Comparison of ENCODE assay signal across 14 cellular contexts in genomic region chr7:80661729-80662128, GRCh38. TPM values are rescaled to one million over a fixed set of nuclear protein-coding genes. Genes with fewer than 3 reads are reported as not detected.
DNase-seq lines count a peak whose midpoint lies in the region; ATAC-seq and TF ChIP-seq lines count a peak whose summit lies in the region.
"Had no signal": no experiment of that assay in that cellular context is flagged by ENCODE, and none has a peak within 500 bp of the region (broad histone marks: within the 10 kb centered on the region; RNA-seq: fewer than 3 reads in every experiment).

No MANE protein-coding gene starts in this region.

- no peaks in the 10 kb centered on the region for H3K79me2 ChIP-seq in SK-N-SH (ENCODE audit: insufficient read depth)
- H3K79me2 ChIP-seq in smooth muscle cell (ENCODE audit: low read depth) = no peaks in the 10 kb centered on the region

- no peak overlapping the region for H3K4me3 ChIP-seq in SK-N-SH (ENCODE audit: low read depth in 2 of 2, low read length in 1 of 2)
- H3K4me3 ChIP-seq in epithelial cell of esophagus (ENCODE audit: low read length) = no peak overlapping the region
- H3K4me3 ChIP-seq in smooth muscle cell = no peak overlapping the region

- no peaks in the 10 kb centered on the region for H3K9me2 ChIP-seq in SK-N-SH

- no peaks in the 10 kb centered on the region for H3K9me3 ChIP-seq in SK-N-SH
- no peaks in the 10 kb centered on the region for H3K9me3 ChIP-seq in smooth muscle cell (replicated peaks; ENCODE audit: low read depth)

- H2AFZ ChIP-seq in SK-N-SH (ENCODE audit: low read depth) (no peak overlapping the region), smooth muscle cell (ENCODE audit: low read depth) (no peak overlapping the region)

- POLR2A ChIA-PET in SK-N-SH (lab: Yijun Ruan, JAX) = no interaction called here

- H3K27me3 ChIP-seq in SK-N-SH (ENCODE audit: insufficient read depth) (no peaks in the 10 kb centered on the region), smooth muscle cell (ENCODE audit: low read depth) (no peaks in the 10 kb centered on the region)

- H3K4me2 ChIP-seq in SK-N-SH (no peak overlapping the region), smooth muscle cell (no peak overlapping the region)

- no peak for TF ChIP-seq EP300 in SK-N-SH (IDR thresholded peaks at IDR 0.05; ENCODE audit: borderline replicate concordance in 1 of 2, low read depth in 1 of 2, low read length in 1 of 2)

- peak; percentile 42 for TF ChIP-seq CTCF in SK-N-SH (IDR thresholded peaks at IDR 0.05)
- peak; percentile 26 for TF ChIP-seq CTCF in epithelial cell of esophagus (IDR thresholded peaks at IDR 0.05; ENCODE audit: insufficient read depth, low read depth, low read length, missing control alignments)
- TF ChIP-seq CTCF in smooth muscle cell (IDR thresholded peaks at IDR 0.05; ENCODE audit: borderline replicate concordance, insufficient read depth, poor library complexity, severe bottlenecking) = peak; percentile 21

- CTCF ChIA-PET in SK-N-SH (lab: Yijun Ruan, JAX) = interaction anchor here (0.6 to 5.1 kb wide), 8 partner anchors 10 to 602 kb away, joined by 3 to 32 read pairs (median 6); no protein-coding TSS in a partner anchor

- DNase-seq in SK-N-SH (no peak), NOMO-1 (lab: John Stamatoyannopoulos, UW; ENCODE audit: unreplicated experiment in 2 of 2) (peak; percentile 28 to 30), epithelial cell of esophagus (ENCODE audit: low read depth) (no peak), smooth muscle cell (lab: John Stamatoyannopoulos, UW; ENCODE audit: unreplicated experiment) (no peak)
- DNase-seq: activated CD8-positive, alpha-beta T cell treated with anti-CD3 and anti-CD28 coated beads for 36 hours; DMS79 treated with DMSO at 0.1 percent for 48 hours; left colon; nephron progenitor cell; trophoblast cell had no signal

- H3K4me1 ChIP-seq in SK-N-SH (ENCODE audit: control insufficient read depth in 1 of 2, insufficient read depth in 2 of 2, low read depth in 1 of 2, low read length in 1 of 2) (peaks cover 0 to 4% of the 10 kb centered on the region in 2 experiments; a peak in 1 of 4 replicates), smooth muscle cell (ENCODE audit: low read depth) (no peaks in the 10 kb centered on the region)

- no peaks in the 10 kb centered on the region for H3K36me3 ChIP-seq in SK-N-SH (replicated peaks in 1 of 2; ENCODE audit: control insufficient read depth in 1 of 2, insufficient read depth in 2 of 2, low read length in 1 of 2)
- H3K36me3 ChIP-seq in smooth muscle cell (ENCODE audit: low read depth) = no peaks in the 10 kb centered on the region

- H3K9ac ChIP-seq in SK-N-SH (no peak overlapping the region), smooth muscle cell (ENCODE audit: low read depth) (no peak overlapping the region)

- 94% methylated on average over 7 of the region's 7 CpGs for WGBS in SK-N-SH (ENCODE audit: low lambda C conversion rate)
- 87% methylated on average over 7 of the region's 7 CpGs for WGBS in smooth muscle cell (ENCODE audit: low lambda C conversion rate)

- no peak for TF ChIP-seq RAD21 in SK-N-SH (IDR thresholded peaks at IDR 0.05; ENCODE audit: low read length)

- H3F3A ChIP-seq in SK-N-SH (replicated peaks; ENCODE audit: insufficient read depth) = no peaks in the 10 kb centered on the region
- no peaks in the 10 kb centered on the region for H3F3A ChIP-seq in smooth muscle cell (ENCODE audit: low read depth)

- ATAC-seq in SK-N-SH treated with all-trans-retinoic acid at 6 μM for 48 hours (no peak), GM21717 (IDR thresholded peaks at IDR 0.05; ENCODE audit: unreplicated experiment) (no peak), GM21367 (IDR thresholded peaks at IDR 0.05; ENCODE audit: unreplicated experiment) (no peak), HG02798 (IDR thresholded peaks at IDR 0.05; ENCODE audit: poor library complexity, unreplicated experiment) (no peak)
- ATAC-seq: activated CD8-positive, alpha-beta T cell treated with anti-CD3 and anti-CD28 coated beads for 36 hours; left colon had no signal

- no peak overlapping the region for H3K27ac ChIP-seq in SK-N-SH (ENCODE audit: low read depth in 2 of 2, low read length in 1 of 2)
- H3K27ac ChIP-seq in smooth muscle cell (ENCODE audit: low read depth) = no peak overlapping the region

- no peaks in the 10 kb centered on the region for H4K20me1 ChIP-seq in SK-N-SH (ENCODE audit: insufficient read depth)
- H4K20me1 ChIP-seq in smooth muscle cell (ENCODE audit: low read depth) = no peaks in the 10 kb centered on the region

TF ChIP-seq in SK-N-SH, 30 proteins besides CTCF, POLR2A, EP300 and RAD21:
- TF ChIP-seq MAX (IDR thresholded peaks at IDR 0.05; ENCODE audit: low read depth) (no peak), FOXJ3 (CRISPR knock-in tag; IDR thresholded peaks at IDR 0.05) (no peak), FOSL2 (IDR thresholded peaks at IDR 0.05; ENCODE audit: borderline replicate concordance, low read depth) (no peak), RXRA (IDR thresholded peaks at IDR 0.05; ENCODE audit: borderline replicate concordance, low read depth) (no peak), USF2 (IDR thresholded peaks at IDR 0.05; ENCODE audit: borderline replicate concordance, low read depth, low read length) (no peak), GABPA (IDR thresholded peaks at IDR 0.05; ENCODE audit: low read depth) (no peak), JUND (IDR thresholded peaks at IDR 0.05) (no peak), GATA2 (CRISPR knock-in tag; IDR thresholded peaks at IDR 0.05) (no peak), EZH2phosphoT487 (IDR thresholded peaks at IDR 0.05; ENCODE audit: borderline replicate concordance, low read depth) (no peak), POLR2AphosphoS5 (IDR thresholded peaks at IDR 0.05; ENCODE audit: low read depth, low read length) (no peak)

TF ChIP-seq in SK-N-SH treated with all-trans-retinoic acid at 6 μM for 48 hours, 23 proteins besides CTCF, POLR2A, EP300 and RAD21:
- no peak for TF ChIP-seq TCF4 (CRISPR knock-in tag; IDR thresholded peaks at IDR 0.05; ENCODE audit: borderline replicate concordance)

RNA-seq across cellular contexts. Expression of gene CD36, which starts 23.3 kb away (rescaled TPM):
- 0.10 and 0.16 TPM in 2 replicates for polyA plus RNA-seq in SK-N-SH (2012; rRNA removed)
- polyA plus RNA-seq in SK-N-SH (2012; cell fraction: cytosol; rRNA removed) = 0.23 and 0.25 TPM in 2 replicates
- 0.16 and 0.29 TPM in 2 replicates for polyA plus RNA-seq in SK-N-SH (2012; cell fraction: nucleus; rRNA removed)
- total RNA-seq in smooth muscle cell = 1.7 and 2.8 TPM in 2 replicates
- 0.44 and 0.64 TPM in 2 replicates for polyA plus RNA-seq in smooth muscle cell
- total RNA-seq: activated CD8-positive, alpha-beta T cell treated with anti-CD3 and anti-CD28 coated beads for 36 hours; T-helper 1 cell treated with Interleukin-12 subunit alpha and Interleukin-12 subunit beta and Interleukin-4 antibody, amounts not matched to agents 30 ng/mL and 1 ng/mL, for 36 hours had no signal

Comparison
In these comparisons a context has a peak if more than half of its experiments do, and no peak if none do; other contexts are left out.
1. DNase-seq: peak in NOMO-1 (2 of 2); none in SK-N-SH (single experiment), epithelial cell of esophagus (single experiment) and smooth muscle cell (single experiment).
2. Peak in every context shown above with its lines, with median percentiles within 50 percentile points of each other: CTCF ChIP-seq.